In the genomic region with DNA sequence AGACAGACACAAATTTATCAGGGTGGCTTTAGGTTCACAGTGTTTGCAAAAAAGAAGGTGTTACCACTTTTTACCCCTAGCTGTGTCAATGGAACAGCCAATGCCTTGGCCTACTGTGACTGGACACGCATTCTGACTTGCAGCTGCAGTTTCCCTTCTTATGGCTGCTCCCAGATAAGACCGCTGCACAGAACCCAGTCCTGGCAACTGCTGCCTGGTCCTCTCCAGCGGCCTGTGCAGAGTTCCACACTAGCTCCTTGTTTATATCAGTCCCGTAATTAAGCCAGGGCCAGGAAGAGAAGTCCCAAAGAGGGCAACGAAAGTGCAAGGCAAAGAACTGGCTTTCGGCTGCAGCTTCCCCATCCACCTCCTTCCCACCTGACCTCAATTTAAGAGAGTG, we compare ENCODE assay signal across 17 cellular contexts.
A peak's percentile ranks its signal among the peaks of the same experiment; 100 is the strongest.
DNase-seq lines count a peak whose midpoint lies in the region; ATAC-seq, FAIRE-seq and TF ChIP-seq lines count a peak whose summit lies in the region.
"Had no signal": no experiment of that assay in that cellular context is flagged by ENCODE, and none has a peak within 500 bp of the region (broad histone marks: within the 10 kb centered on the region; RNA-seq: fewer than 3 reads in every experiment).

No MANE protein-coding gene starts in this region.

- DNase-seq in activated CD4-positive, alpha-beta T cell treated with anti-CD3 and anti-CD28 coated beads, Interleukin-2, amount 10 ng/mL, durations not matched to agents 7 days and 5 days = no peak
- no peak for DNase-seq in activated CD4-positive, alpha-beta T cell treated with anti-CD3 and anti-CD28 coated beads for 48 hours
- DNase-seq in HepG2 (ENCODE audit: low spot score) (no peak), right lobe of liver (no peak), small intestine (peak; percentile 54), NCI-H510A (lab: John Stamatoyannopoulos, UW) (no peak), testis (no peak)
- no peak for DNase-seq in activated T-cell treated with anti-CD3 and anti-CD28 coated beads, Interleukin-2, amount 50 U/mL, for 72 hours
- DNase-seq: CD8-positive, alpha-beta memory T cell; DMS53; GF-D8; GOT3; IMR-90 had no signal

- H3K9ac ChIP-seq in HepG2 (ENCODE audit: insufficient read depth, low read depth, low read length) = no peak overlapping the region
- H3K9ac ChIP-seq: BLaER1 had no signal

- H2AFZ ChIP-seq in HepG2 (ENCODE audit: low read length) = no peak overlapping the region

- 0 out of 2 replicates have a peak, but pooled peaks cover 2% of the 10 kb centered on the region for H4K20me1 ChIP-seq in HepG2 (ENCODE audit: insufficient read depth, low read length)
- H4K20me1 ChIP-seq: BLaER1 had no signal

- intact Hi-C loops in HepG2 (cut with micrococcal nuclease; ENCODE audit: unreplicated experiment) (no loop called here), right lobe of liver (cut with DNase I) (no loop called here), testis (cut with DNase I; ENCODE audit: low total_unique reads) (no loop called here)

- POLR2A ChIA-PET in activated CD4-positive, alpha-beta T cell treated with anti-CD3 and anti-CD28 coated beads, Interleukin-2, amount 10 ng/mL, durations not matched to agents 7 days and 5 days (lab: Charles Lee) = no interaction called here
- POLR2A ChIA-PET in HepG2 (lab: Yijun Ruan, JAX) = no interaction called here

- TF ChIP-seq POLR2A in HepG2 (IDR thresholded peaks at IDR 0.05; ENCODE audit: insufficient read depth in 1 of 2, low read depth in 2 of 2, low read length in 2 of 2) (no peak), right lobe of liver (IDR thresholded peaks at IDR 0.05) (no peak), testis (IDR thresholded peaks at IDR 0.05) (no peak)

- TF ChIP-seq RAD21 in HepG2 (CRISPR knock-in tag; IDR thresholded peaks at IDR 0.05) = no peak

- no peaks in the 10 kb centered on the region for H3K9me3 Mint-ChIP-seq in activated CD4-positive, alpha-beta T cell treated with anti-CD3 and anti-CD28 coated beads, Interleukin-2, amount 10 ng/mL, durations not matched to agents 7 days and 5 days
- H3K9me3 Mint-ChIP-seq in activated T-cell treated with anti-CD3 and anti-CD28 coated beads, Interleukin-2, amount 50 U/mL, for 72 hours = no peaks in the 10 kb centered on the region

- H3K27ac ChIP-seq in HepG2 (ENCODE audit: extremely low read length, insufficient read depth, low read length) (no peak overlapping the region), right lobe of liver (no peak overlapping the region), small intestine (ENCODE audit: low read depth in 1 of 2, low read length in 1 of 2) (no peak overlapping the region), testis (no peak overlapping the region)
- H3K27ac ChIP-seq: 22Rv1, BLaER1 had no signal

- H3K4me3 ChIP-seq in HepG2 (replicated peaks in 1 of 3; ENCODE audit: insufficient read depth in 1 of 3, low read depth in 2 of 3, low read length in 3 of 3) (no peak overlapping the region), right lobe of liver (no peak overlapping the region), small intestine (ENCODE audit: low read depth in 1 of 2, low read length in 2 of 2) (no peak overlapping the region), testis (no peak overlapping the region)
- H3K4me3 ChIP-seq: BLaER1, HAP-1 had no signal

- no peak overlapping the region for H3K4me3 Mint-ChIP-seq in activated CD4-positive, alpha-beta T cell treated with anti-CD3 and anti-CD28 coated beads, Interleukin-2, amount 10 ng/mL, durations not matched to agents 7 days and 5 days
- H3K4me3 Mint-ChIP-seq in activated T-cell treated with anti-CD3 and anti-CD28 coated beads, Interleukin-2, amount 50 U/mL, for 72 hours = no peak overlapping the region
- H3K4me3 Mint-ChIP-seq: CD8-positive, alpha-beta memory T cell had no signal

- H3K27me3 ChIP-seq in HepG2 (ENCODE audit: control insufficient read depth in 1 of 2, insufficient read depth in 2 of 2, low read length in 2 of 2) (no peaks in the 10 kb centered on the region), right lobe of liver (no peaks in the 10 kb centered on the region), small intestine (ENCODE audit: control insufficient read depth in 2 of 2, insufficient read depth in 2 of 2, low read length in 2 of 2) (no peaks in the 10 kb centered on the region), testis (no peaks in the 10 kb centered on the region)
- H3K27me3 ChIP-seq: BLaER1 had no signal

- no peaks in the 10 kb centered on the region for H3K9me3 ChIP-seq in HepG2 (ENCODE audit: low read length)
- no peaks in the 10 kb centered on the region for H3K9me3 ChIP-seq in right lobe of liver
- no peaks in the 10 kb centered on the region for H3K9me3 ChIP-seq in small intestine (ENCODE audit: control insufficient read depth, low read depth)
- no peaks in the 10 kb centered on the region for H3K9me3 ChIP-seq in testis
- H3K9me3 ChIP-seq: HAP-1 had no signal

- H3K27me3 Mint-ChIP-seq in activated CD4-positive, alpha-beta T cell treated with anti-CD3 and anti-CD28 coated beads, Interleukin-2, amount 10 ng/mL, durations not matched to agents 7 days and 5 days = no peaks in the 10 kb centered on the region
- H3K27me3 Mint-ChIP-seq in activated T-cell treated with anti-CD3 and anti-CD28 coated beads, Interleukin-2, amount 50 U/mL, for 72 hours (ENCODE audit: low read depth) = no peaks in the 10 kb centered on the region
- H3K27me3 Mint-ChIP-seq: CD8-positive, alpha-beta memory T cell had no signal

- H3K4me1 ChIP-seq in HepG2 (ENCODE audit: insufficient read depth, low read length) (no peaks in the 10 kb centered on the region), right lobe of liver (no peaks in the 10 kb centered on the region), small intestine (ENCODE audit: control insufficient read depth in 2 of 2, insufficient read depth in 1 of 2, low read depth in 1 of 2, low read length in 1 of 2) (peaks cover 0 to 5% of the 10 kb centered on the region in 2 donors), testis (no peaks in the 10 kb centered on the region)

- 97% methylated on average over 6 of the region's 6 CpGs for WGBS in HepG2 (ENCODE audit: low lambda C conversion rate)
- 79% methylated on average over 5 of the region's 6 CpGs for WGBS in right lobe of liver (ENCODE audit: insufficient coverage, low coverage, low lambda C conversion rate, missing lambda C conversion rate)
- 22 to 77% (median 60%) methylated on average over 6 of the region's 6 CpGs for WGBS in small intestine, 3 donors
- WGBS in testis, 2 donors = 78 to 79% methylated on average over 6 of the region's 6 CpGs

- TF ChIP-seq CTCF in HepG2 (CRISPR knock-in tag; IDR thresholded peaks at IDR 0.05) = no peak
- no peak for TF ChIP-seq CTCF in right lobe of liver (IDR thresholded peaks at IDR 0.05)
- no peak for TF ChIP-seq CTCF in testis (IDR thresholded peaks at IDR 0.05)

- peaks cover 3% of the 10 kb centered on the region for H3K4me1 Mint-ChIP-seq in activated CD4-positive, alpha-beta T cell treated with anti-CD3 and anti-CD28 coated beads, Interleukin-2, amount 10 ng/mL, durations not matched to agents 7 days and 5 days
- peaks cover 13% of the 10 kb centered on the region for H3K4me1 Mint-ChIP-seq in activated T-cell treated with anti-CD3 and anti-CD28 coated beads, Interleukin-2, amount 50 U/mL, for 72 hours (ENCODE audit: low read depth)
- H3K4me1 Mint-ChIP-seq: CD8-positive, alpha-beta memory T cell had no signal

- ATAC-seq in HepG2 (no peak), right lobe of liver (no peak)
- no peak for ATAC-seq in activated T-cell treated with anti-CD3 and anti-CD28 coated beads, Interleukin-2, amount 50 U/mL, for 72 hours (replicated peaks in 1 of 2)

- in situ Hi-C loops in HepG2 (cut with HindIII; ENCODE audit: extremely low pct_ligation_motif_present, low pct_unique_long_range_greater_than_20kb) = no loop called here

- TF ChIP-seq EP300 in HepG2 (IDR thresholded peaks at IDR 0.05; ENCODE audit: low read depth in 2 of 2, low read length in 2 of 2) (no peak), HepG2 (CRISPR knock-in tag; IDR thresholded peaks at IDR 0.05; ENCODE audit: borderline replicate concordance) (no peak)

- FAIRE-seq in HepG2 (lab: Jason Lieb, UNC) = no peak
- FAIRE-seq in small intestine (lab: Jason Lieb, UNC) = no peak
- FAIRE-seq: GM19239 had no signal

- peaks cover 4 to 14% of the 10 kb centered on the region in 2 experiments; a peak in 3 of 5 replicates for H3K36me3 ChIP-seq in HepG2 (replicated peaks in 1 of 2; ENCODE audit: control insufficient read depth in 1 of 2, insufficient read depth in 2 of 2, low read length in 2 of 2)
- no peaks in the 10 kb centered on the region for H3K36me3 ChIP-seq in right lobe of liver
- H3K36me3 ChIP-seq in small intestine (ENCODE audit: control insufficient read depth in 2 of 2, insufficient read depth in 2 of 2, low read length in 2 of 2) = no peaks in the 10 kb centered on the region
- no peaks in the 10 kb centered on the region for H3K36me3 ChIP-seq in testis (ENCODE audit: low read depth, missing control alignments)
- H3K36me3 ChIP-seq: HAP-1 had no signal

- H3K79me2 ChIP-seq in HepG2 (ENCODE audit: insufficient read depth, low read length) = no peaks in the 10 kb centered on the region

- H3K36me3 Mint-ChIP-seq in activated CD4-positive, alpha-beta T cell treated with anti-CD3 and anti-CD28 coated beads, Interleukin-2, amount 10 ng/mL, durations not matched to agents 7 days and 5 days (ENCODE audit: low read depth) = no peaks in the 10 kb centered on the region
- H3K36me3 Mint-ChIP-seq in activated T-cell treated with anti-CD3 and anti-CD28 coated beads, Interleukin-2, amount 50 U/mL, for 72 hours (ENCODE audit: insufficient read depth in 2 of 2) = no peaks in the 10 kb centered on the region

- H3K27ac Mint-ChIP-seq in activated CD4-positive, alpha-beta T cell treated with anti-CD3 and anti-CD28 coated beads, Interleukin-2, amount 10 ng/mL, durations not matched to agents 7 days and 5 days = peak overlapping the region; percentile 20
- no peak overlapping the region for H3K27ac Mint-ChIP-seq in activated T-cell treated with anti-CD3 and anti-CD28 coated beads, Interleukin-2, amount 50 U/mL, for 72 hours
- H3K27ac Mint-ChIP-seq: CD8-positive, alpha-beta memory T cell had no signal

- no peak overlapping the region for H3K4me2 ChIP-seq in HepG2 (ENCODE audit: low read depth, low read length)
- H3K4me2 ChIP-seq: BLaER1 had no signal

- CTCF ChIA-PET in activated CD4-positive, alpha-beta T cell treated with anti-CD3 and anti-CD28 coated beads, Interleukin-2, amount 10 ng/mL, durations not matched to agents 7 days and 5 days (lab: Charles Lee) = interaction anchor here (0.6 to 1.0 kb wide), 2 partner anchors 21 to 1469 kb away, joined by 3 to 4 read pairs; no protein-coding TSS in a partner anchor
- CTCF ChIA-PET in HepG2 (lab: Yijun Ruan, JAX; ENCODE audit: low intra/inter-chr PET ratio, low total read pairs) = no interaction called here

- BruUV-seq in HepG2 (replicated peaks; lab: Mats Ljungman, UMichigan) = no TSS peak

TF ChIP-seq in HepG2, 621 proteins besides CTCF, POLR2A, EP300 and RAD21:
- TF ChIP-seq RBM22 (optimal IDR thresholded peaks at IDR 0.05; ENCODE audit: low read length) = peak; percentile 74
- no peak for TF ChIP-seq ONECUT2 (CRISPR knock-in tag; IDR thresholded peaks at IDR 0.05)
TF ChIP-seq in HepG2: peak in this region for 1.
